In the genomic region with DNA sequence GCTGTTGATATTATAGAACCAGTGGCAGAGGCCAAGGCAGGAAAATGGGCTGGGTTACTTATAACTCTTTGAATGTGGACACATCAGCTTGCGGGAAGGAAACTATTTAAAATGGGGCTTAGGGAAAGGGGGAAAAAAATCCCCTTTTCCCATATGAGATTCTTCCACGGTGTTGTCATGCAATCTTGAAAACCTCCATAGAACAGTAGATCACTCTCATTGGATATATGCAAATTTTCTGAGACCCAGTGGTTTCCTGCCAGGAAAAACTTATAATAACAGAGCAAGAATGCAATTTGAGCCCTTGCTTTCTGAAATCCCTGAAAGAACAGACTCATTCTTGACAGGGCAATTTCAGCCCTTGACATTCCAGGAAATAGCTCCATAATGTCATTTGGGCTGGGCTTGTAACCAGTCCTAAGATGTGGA, we compare ENCODE assay signal across 1 cellular context.
TF ChIP-seq lines count a peak whose summit lies in the region.

No MANE protein-coding gene starts in this region.

TF ChIP-seq in H1, 55 proteins besides CTCF, POLR2A, EP300 and RAD21 (continued from another document):
- TF ChIP-seq, protein P1, sequence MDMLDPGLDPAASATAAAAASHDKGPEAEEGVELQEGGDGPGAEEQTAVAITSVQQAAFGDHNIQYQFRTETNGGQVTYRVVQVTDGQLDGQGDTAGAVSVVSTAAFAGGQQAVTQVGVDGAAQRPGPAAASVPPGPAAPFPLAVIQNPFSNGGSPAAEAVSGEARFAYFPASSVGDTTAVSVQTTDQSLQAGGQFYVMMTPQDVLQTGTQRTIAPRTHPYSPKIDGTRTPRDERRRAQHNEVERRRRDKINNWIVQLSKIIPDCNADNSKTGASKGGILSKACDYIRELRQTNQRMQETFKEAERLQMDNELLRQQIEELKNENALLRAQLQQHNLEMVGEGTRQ (IDR thresholded peaks at IDR 0.05; ENCODE audit: low read length), result no peak
